ENCODE assay signal across 1 cellular context in the genomic region with DNA sequence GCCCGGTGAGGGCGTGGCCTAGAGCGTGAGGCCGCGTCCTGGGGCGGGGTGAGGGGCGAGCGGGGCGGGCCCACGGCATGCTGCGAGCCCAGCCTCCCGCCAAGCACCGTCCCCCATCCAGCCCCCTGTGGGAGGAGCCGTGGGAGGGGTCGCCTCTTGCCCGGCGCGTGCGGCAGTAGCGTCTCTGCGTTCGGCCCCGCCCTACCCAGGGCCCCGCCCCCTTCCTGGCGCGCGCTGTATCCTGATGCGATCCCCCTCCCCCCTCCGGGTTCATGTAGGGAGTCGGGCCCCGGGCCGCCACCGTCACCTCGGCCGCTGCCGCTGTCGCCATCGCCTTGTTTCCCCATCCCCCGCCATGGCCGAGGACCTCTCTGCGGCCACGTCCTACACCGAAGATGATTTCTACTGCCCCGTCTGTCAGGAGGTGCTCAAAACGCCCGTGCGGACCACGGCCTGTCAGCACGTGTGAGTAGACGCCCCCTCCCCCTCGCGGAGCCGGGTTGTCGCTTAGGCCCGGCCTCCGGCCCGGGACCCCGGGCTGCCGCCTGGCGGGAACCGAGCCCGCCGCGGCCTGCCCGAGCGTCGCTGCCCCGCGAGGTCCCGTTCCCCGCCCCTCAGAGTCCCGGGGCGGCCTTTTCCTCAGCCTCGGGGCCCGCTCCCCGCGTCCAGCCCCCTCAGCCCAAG.
TF ChIP-seq lines count a peak whose summit lies in the region.

No MANE protein-coding gene starts in this region.

TF ChIP-seq in HepG2, 621 proteins besides CTCF, POLR2A, EP300 and RAD21 (continued from another document and continues in another):
- no peak for TF ChIP-seq CEBPG (CRISPR knock-in tag; IDR thresholded peaks at IDR 0.05)
- TF ChIP-seq, protein P1, sequence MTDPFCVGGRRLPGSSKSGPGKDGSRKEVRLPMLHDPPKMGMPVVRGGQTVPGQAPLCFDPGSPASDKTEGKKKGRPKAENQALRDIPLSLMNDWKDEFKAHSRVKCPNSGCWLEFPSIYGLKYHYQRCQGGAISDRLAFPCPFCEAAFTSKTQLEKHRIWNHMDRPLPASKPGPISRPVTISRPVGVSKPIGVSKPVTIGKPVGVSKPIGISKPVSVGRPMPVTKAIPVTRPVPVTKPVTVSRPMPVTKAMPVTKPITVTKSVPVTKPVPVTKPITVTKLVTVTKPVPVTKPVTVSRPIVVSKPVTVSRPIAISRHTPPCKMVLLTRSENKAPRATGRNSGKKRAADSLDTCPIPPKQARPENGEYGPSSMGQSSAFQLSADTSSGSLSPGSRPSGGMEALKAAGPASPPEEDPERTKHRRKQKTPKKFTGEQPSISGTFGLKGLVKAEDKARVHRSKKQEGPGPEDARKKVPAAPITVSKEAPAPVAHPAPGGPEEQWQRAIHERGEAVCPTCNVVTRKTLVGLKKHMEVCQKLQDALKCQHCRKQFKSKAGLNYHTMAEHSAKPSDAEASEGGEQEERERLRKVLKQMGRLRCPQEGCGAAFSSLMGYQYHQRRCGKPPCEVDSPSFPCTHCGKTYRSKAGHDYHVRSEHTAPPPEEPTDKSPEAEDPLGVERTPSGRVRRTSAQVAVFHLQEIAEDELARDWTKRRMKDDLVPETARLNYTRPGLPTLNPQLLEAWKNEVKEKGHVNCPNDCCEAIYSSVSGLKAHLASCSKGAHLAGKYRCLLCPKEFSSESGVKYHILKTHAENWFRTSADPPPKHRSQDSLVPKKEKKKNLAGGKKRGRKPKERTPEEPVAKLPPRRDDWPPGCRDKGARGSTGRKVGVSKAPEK (CRISPR knock-in tag; IDR thresholded peaks at IDR 0.05; ENCODE audit: borderline replicate concordance): no peak
- TF ChIP-seq, protein P2, sequence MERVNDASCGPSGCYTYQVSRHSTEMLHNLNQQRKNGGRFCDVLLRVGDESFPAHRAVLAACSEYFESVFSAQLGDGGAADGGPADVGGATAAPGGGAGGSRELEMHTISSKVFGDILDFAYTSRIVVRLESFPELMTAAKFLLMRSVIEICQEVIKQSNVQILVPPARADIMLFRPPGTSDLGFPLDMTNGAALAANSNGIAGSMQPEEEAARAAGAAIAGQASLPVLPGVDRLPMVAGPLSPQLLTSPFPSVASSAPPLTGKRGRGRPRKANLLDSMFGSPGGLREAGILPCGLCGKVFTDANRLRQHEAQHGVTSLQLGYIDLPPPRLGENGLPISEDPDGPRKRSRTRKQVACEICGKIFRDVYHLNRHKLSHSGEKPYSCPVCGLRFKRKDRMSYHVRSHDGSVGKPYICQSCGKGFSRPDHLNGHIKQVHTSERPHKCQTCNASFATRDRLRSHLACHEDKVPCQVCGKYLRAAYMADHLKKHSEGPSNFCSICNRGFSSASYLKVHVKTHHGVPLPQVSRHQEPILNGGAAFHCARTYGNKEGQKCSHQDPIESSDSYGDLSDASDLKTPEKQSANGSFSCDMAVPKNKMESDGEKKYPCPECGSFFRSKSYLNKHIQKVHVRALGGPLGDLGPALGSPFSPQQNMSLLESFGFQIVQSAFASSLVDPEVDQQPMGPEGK (CRISPR knock-in tag; IDR thresholded peaks at IDR 0.05): peak; percentile 83; the same call in 1 of the 2 replicates
- TF ChIP-seq ZNF549 (CRISPR knock-in tag; IDR thresholded peaks at IDR 0.05): no peak
- TF ChIP-seq, protein P3, sequence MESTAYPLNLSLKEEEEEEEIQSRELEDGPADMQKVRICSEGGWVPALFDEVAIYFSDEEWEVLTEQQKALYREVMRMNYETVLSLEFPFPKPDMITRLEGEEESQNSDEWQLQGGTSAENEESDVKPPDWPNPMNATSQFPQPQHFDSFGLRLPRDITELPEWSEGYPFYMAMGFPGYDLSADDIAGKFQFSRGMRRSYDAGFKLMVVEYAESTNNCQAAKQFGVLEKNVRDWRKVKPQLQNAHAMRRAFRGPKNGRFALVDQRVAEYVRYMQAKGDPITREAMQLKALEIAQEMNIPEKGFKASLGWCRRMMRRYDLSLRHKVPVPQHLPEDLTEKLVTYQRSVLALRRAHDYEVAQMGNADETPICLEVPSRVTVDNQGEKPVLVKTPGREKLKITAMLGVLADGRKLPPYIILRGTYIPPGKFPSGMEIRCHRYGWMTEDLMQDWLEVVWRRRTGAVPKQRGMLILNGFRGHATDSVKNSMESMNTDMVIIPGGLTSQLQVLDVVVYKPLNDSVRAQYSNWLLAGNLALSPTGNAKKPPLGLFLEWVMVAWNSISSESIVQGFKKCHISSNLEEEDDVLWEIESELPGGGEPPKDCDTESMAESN (CRISPR knock-in tag; conservative IDR thresholded peaks at IDR 0.05): peak; percentile 65; the same call in 1 of the 2 replicates
- no peak for TF ChIP-seq MIXL1 (CRISPR knock-in tag; IDR thresholded peaks at IDR 0.05)
- TF ChIP-seq ZC3H13 (CRISPR knock-in tag; IDR thresholded peaks at IDR 0.05): 0 out of 2 replicates have a peak, but pooled peaks have one; percentile 31
- no peak for TF ChIP-seq PAX8 (CRISPR knock-in tag; IDR thresholded peaks at IDR 0.05; ENCODE audit: borderline replicate concordance)
- no peak for TF ChIP-seq ZBTB1 (CRISPR knock-in tag; IDR thresholded peaks at IDR 0.05; ENCODE audit: borderline replicate concordance)
- TF ChIP-seq HDAC1 (CRISPR knock-in tag; IDR thresholded peaks at IDR 0.05): peak; percentile 83
- TF ChIP-seq, protein P4, sequence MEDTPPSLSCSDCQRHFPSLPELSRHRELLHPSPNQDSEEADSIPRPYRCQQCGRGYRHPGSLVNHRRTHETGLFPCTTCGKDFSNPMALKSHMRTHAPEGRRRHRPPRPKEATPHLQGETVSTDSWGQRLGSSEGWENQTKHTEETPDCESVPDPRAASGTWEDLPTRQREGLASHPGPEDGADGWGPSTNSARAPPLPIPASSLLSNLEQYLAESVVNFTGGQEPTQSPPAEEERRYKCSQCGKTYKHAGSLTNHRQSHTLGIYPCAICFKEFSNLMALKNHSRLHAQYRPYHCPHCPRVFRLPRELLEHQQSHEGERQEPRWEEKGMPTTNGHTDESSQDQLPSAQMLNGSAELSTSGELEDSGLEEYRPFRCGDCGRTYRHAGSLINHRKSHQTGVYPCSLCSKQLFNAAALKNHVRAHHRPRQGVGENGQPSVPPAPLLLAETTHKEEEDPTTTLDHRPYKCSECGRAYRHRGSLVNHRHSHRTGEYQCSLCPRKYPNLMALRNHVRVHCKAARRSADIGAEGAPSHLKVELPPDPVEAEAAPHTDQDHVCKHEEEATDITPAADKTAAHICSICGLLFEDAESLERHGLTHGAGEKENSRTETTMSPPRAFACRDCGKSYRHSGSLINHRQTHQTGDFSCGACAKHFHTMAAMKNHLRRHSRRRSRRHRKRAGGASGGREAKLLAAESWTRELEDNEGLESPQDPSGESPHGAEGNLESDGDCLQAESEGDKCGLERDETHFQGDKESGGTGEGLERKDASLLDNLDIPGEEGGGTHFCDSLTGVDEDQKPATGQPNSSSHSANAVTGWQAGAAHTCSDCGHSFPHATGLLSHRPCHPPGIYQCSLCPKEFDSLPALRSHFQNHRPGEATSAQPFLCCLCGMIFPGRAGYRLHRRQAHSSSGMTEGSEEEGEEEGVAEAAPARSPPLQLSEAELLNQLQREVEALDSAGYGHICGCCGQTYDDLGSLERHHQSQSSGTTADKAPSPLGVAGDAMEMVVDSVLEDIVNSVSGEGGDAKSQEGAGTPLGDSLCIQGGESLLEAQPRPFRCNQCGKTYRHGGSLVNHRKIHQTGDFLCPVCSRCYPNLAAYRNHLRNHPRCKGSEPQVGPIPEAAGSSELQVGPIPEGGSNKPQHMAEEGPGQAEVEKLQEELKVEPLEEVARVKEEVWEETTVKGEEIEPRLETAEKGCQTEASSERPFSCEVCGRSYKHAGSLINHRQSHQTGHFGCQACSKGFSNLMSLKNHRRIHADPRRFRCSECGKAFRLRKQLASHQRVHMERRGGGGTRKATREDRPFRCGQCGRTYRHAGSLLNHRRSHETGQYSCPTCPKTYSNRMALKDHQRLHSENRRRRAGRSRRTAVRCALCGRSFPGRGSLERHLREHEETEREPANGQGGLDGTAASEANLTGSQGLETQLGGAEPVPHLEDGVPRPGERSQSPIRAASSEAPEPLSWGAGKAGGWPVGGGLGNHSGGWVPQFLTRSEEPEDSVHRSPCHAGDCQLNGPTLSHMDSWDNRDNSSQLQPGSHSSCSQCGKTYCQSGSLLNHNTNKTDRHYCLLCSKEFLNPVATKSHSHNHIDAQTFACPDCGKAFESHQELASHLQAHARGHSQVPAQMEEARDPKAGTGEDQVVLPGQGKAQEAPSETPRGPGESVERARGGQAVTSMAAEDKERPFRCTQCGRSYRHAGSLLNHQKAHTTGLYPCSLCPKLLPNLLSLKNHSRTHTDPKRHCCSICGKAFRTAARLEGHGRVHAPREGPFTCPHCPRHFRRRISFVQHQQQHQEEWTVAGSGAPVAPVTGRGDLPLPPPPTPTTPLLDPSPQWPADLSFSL (CRISPR knock-in tag; IDR thresholded peaks at IDR 0.05): no peak
- TF ChIP-seq ZNF619 (CRISPR knock-in tag; IDR thresholded peaks at IDR 0.05): no peak
- no peak for TF ChIP-seq PHF5A (CRISPR knock-in tag; IDR thresholded peaks at IDR 0.05; ENCODE audit: low read depth, unreplicated experiment)
- TF ChIP-seq HNRNPL (IDR thresholded peaks at IDR 0.05; ENCODE audit: low read depth, low read length): no peak
- no peak for TF ChIP-seq ZNF720 (CRISPR knock-in tag; IDR thresholded peaks at IDR 0.05)
- TF ChIP-seq ZNF616 (CRISPR knock-in tag; IDR thresholded peaks at IDR 0.05; ENCODE audit: low read depth): peak; percentile 61; the same call in 1 of the 2 replicates
- TF ChIP-seq, protein P5, sequence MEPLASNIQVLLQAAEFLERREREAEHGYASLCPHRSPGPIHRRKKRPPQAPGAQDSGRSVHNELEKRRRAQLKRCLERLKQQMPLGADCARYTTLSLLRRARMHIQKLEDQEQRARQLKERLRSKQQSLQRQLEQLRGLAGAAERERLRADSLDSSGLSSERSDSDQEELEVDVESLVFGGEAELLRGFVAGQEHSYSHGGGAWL (CRISPR knock-in tag; IDR thresholded peaks at IDR 0.05): peak; percentile 57; the same call in 1 of the 2 replicates
- peak; percentile 18; the same call in 1 of the 2 replicates for TF ChIP-seq ZNF773 (CRISPR knock-in tag; IDR thresholded peaks at IDR 0.05; ENCODE audit: borderline replicate concordance)
- TF ChIP-seq NFIC (IDR thresholded peaks at IDR 0.05; ENCODE audit: low read length): no peak
- TF ChIP-seq ZNF121 (CRISPR knock-in tag; IDR thresholded peaks at IDR 0.05): no peak
- peak; percentile 51; the same call in 1 of the 2 replicates for TF ChIP-seq ZNF766 (CRISPR knock-in tag; IDR thresholded peaks at IDR 0.05; ENCODE audit: borderline replicate concordance)
- no peak for TF ChIP-seq ZNF878 (CRISPR knock-in tag; IDR thresholded peaks at IDR 0.05)
- TF ChIP-seq SP1 (IDR thresholded peaks at IDR 0.05): no peak
- TF ChIP-seq SP1 (CRISPR knock-in tag; IDR thresholded peaks at IDR 0.05): peak; percentile 96
- TF ChIP-seq KDM2A (CRISPR knock-in tag; IDR thresholded peaks at IDR 0.05; ENCODE audit: borderline replicate concordance, low read depth): no peak
- TF ChIP-seq, protein P6, sequence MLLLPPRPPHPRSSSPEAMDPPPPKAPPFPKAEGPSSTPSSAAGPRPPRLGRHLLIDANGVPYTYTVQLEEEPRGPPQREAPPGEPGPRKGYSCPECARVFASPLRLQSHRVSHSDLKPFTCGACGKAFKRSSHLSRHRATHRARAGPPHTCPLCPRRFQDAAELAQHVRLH (CRISPR knock-in tag; IDR thresholded peaks at IDR 0.05; ENCODE audit: borderline replicate concordance, low read depth): peak; percentile 20; the same call in 1 of the 2 replicates
- TF ChIP-seq ATF7 (IDR thresholded peaks at IDR 0.05): no peak
- TF ChIP-seq ATF7 (CRISPR knock-in tag; IDR thresholded peaks at IDR 0.05): peak; percentile 39; the same call in 1 of the 2 replicates
- TF ChIP-seq ZNF660 (CRISPR knock-in tag; IDR thresholded peaks at IDR 0.05; ENCODE audit: borderline replicate concordance, low read depth): no peak
- TF ChIP-seq, protein P7, sequence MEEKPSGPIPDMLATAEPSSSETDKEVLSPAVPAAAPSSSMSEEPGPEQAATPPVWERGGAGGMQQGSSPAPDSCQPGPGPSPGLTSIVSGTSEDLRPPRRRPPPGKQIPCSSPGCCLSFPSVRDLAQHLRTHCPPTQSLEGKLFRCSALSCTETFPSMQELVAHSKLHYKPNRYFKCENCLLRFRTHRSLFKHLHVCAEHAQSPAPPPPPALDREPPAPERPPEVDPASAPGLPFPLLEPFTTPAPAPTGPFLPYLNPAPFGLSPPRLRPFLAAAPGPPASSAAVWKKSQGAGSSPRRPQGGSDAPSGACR (CRISPR knock-in tag; IDR thresholded peaks at IDR 0.05): peak; percentile 83; the same call in 1 of the 2 replicates
- TF ChIP-seq ZFP41 (CRISPR knock-in tag; IDR thresholded peaks at IDR 0.05; ENCODE audit: borderline replicate concordance): no peak
- TF ChIP-seq, protein P8, sequence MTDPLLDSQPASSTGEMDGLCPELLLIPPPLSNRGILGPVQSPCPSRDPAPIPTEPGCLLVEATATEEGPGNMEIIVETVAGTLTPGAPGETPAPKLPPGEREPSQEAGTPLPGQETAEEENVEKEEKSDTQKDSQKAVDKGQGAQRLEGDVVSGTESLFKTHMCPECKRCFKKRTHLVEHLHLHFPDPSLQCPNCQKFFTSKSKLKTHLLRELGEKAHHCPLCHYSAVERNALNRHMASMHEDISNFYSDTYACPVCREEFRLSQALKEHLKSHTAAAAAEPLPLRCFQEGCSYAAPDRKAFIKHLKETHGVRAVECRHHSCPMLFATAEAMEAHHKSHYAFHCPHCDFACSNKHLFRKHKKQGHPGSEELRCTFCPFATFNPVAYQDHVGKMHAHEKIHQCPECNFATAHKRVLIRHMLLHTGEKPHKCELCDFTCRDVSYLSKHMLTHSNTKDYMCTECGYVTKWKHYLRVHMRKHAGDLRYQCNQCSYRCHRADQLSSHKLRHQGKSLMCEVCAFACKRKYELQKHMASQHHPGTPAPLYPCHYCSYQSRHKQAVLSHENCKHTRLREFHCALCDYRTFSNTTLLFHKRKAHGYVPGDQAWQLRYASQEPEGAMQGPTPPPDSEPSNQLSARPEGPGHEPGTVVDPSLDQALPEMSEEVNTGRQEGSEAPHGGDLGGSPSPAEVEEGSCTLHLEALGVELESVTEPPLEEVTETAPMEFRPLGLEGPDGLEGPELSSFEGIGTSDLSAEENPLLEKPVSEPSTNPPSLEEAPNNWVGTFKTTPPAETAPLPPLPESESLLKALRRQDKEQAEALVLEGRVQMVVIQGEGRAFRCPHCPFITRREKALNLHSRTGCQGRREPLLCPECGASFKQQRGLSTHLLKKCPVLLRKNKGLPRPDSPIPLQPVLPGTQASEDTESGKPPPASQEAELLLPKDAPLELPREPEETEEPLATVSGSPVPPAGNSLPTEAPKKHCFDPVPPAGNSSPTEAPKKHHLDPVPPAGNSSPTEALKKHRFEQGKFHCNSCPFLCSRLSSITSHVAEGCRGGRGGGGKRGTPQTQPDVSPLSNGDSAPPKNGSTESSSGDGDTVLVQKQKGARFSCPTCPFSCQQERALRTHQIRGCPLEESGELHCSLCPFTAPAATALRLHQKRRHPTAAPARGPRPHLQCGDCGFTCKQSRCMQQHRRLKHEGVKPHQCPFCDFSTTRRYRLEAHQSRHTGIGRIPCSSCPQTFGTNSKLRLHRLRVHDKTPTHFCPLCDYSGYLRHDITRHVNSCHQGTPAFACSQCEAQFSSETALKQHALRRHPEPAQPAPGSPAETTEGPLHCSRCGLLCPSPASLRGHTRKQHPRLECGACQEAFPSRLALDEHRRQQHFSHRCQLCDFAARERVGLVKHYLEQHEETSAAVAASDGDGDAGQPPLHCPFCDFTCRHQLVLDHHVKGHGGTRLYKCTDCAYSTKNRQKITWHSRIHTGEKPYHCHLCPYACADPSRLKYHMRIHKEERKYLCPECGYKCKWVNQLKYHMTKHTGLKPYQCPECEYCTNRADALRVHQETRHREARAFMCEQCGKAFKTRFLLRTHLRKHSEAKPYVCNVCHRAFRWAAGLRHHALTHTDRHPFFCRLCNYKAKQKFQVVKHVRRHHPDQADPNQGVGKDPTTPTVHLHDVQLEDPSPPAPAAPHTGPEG (CRISPR knock-in tag; IDR thresholded peaks at IDR 0.05): peak; percentile 27; the same call in 1 of the 2 replicates
